In genomic region chr1:110872366-110872744, GRCh38 we compare ENCODE assay signal across 11 cellular contexts. TPM values are rescaled to one million over a fixed set of nuclear protein-coding genes. Genes with fewer than 3 reads are reported as not detected.
A peak's percentile ranks its signal among the peaks of the same experiment; 100 is the strongest.
DNase-seq lines count a peak whose midpoint lies in the region; ATAC-seq and TF ChIP-seq lines count a peak whose summit lies in the region.
"Had no signal": no experiment of that assay in that cellular context is flagged by ENCODE, and none has a peak within 500 bp of the region (broad histone marks: within the 10 kb centered on the region; RNA-seq: fewer than 3 reads in every experiment).

No MANE protein-coding gene starts in this region.

- H3K9me2 ChIP-seq in DOHH2 (replicated peaks; ENCODE audit: control insufficient read depth, low read length) (no peaks in the 10 kb centered on the region), OCI-LY1 (ENCODE audit: low read depth, low read length) (no peaks in the 10 kb centered on the region)

- H3K36me3 ChIP-seq in DOHH2 (ENCODE audit: control insufficient read depth, low read length) (peaks cover 44% of the 10 kb centered on the region), OCI-LY1 (ENCODE audit: insufficient read depth, low read length) (peaks cover 11% of the 10 kb centered on the region)

- peak overlapping the region; percentile 99 for H3K4me2 ChIP-seq in DOHH2 (ENCODE audit: low read length)
- H3K4me2 ChIP-seq in OCI-LY1 (ENCODE audit: low read length), result peak overlapping the region; percentile 99

- H3K27ac ChIP-seq in DOHH2 (ENCODE audit: low read depth, low read length), result peak overlapping the region; percentile 98
- peak overlapping the region; percentile 97 for H3K27ac ChIP-seq in OCI-LY1 (ENCODE audit: low read depth, low read length, poor library complexity, severe bottlenecking)

- H3F3A ChIP-seq in DOHH2 (ENCODE audit: control insufficient read depth, insufficient read depth) (peaks cover 41% of the 10 kb centered on the region), OCI-LY1 (ENCODE audit: insufficient read depth, low read length) (no peaks in the 10 kb centered on the region)

- H3K79me2 ChIP-seq in DOHH2 (ENCODE audit: control insufficient read depth, low read length) (peaks cover 61% of the 10 kb centered on the region), OCI-LY1 (ENCODE audit: insufficient read depth, low read length) (peaks cover 45% of the 10 kb centered on the region)

- DNase-seq in medulla oblongata (ENCODE audit: extremely low spot score) (peak; percentile 35), DMS53 treated with DMSO at 0.1 percent for 48 hours (lab: John Stamatoyannopoulos, UW; ENCODE audit: unreplicated experiment) (no peak), NCI-H82 treated with DMSO at 0.1 percent for 48 hours (lab: John Stamatoyannopoulos, UW; ENCODE audit: unreplicated experiment) (no peak), HT-29 (ENCODE audit: low spot score) (no peak)
- DNase-seq: foreskin fibroblast had no signal

- H3K4me3 ChIP-seq in DOHH2 (ENCODE audit: low read length) (peak overlapping the region; percentile 82), OCI-LY1 (ENCODE audit: low read depth, low read length, poor library complexity, severe bottlenecking) (peak overlapping the region; percentile 92)

- TF ChIP-seq CTCF in DOHH2 (IDR thresholded peaks at IDR 0.05; ENCODE audit: low read depth, low read length, poor library complexity, severe bottlenecking) (no peak), OCI-LY1 (IDR thresholded peaks at IDR 0.05; ENCODE audit: low read length) (no peak)

- H3K9me3 ChIP-seq in DOHH2 (ENCODE audit: control insufficient read depth, insufficient read depth, low read length), result peaks cover 13% of the 10 kb centered on the region
- peaks cover 7% of the 10 kb centered on the region; the same call in 1 of the 2 replicates for H3K9me3 ChIP-seq in OCI-LY1 (ENCODE audit: low read length)

- peaks cover 67% of the 10 kb centered on the region for H3K4me1 ChIP-seq in DOHH2 (ENCODE audit: control insufficient read depth, low read length)
- peaks cover 52% of the 10 kb centered on the region for H3K4me1 ChIP-seq in OCI-LY1 (ENCODE audit: insufficient read depth, low read length, severe bottlenecking)

- H4K20me1 ChIP-seq in DOHH2 (ENCODE audit: control insufficient read depth, insufficient read depth, low read depth, low read length), result 0 out of 2 replicates have a peak, but pooled peaks cover 10% of the 10 kb centered on the region
- H4K20me1 ChIP-seq in OCI-LY1 (ENCODE audit: insufficient read depth, low read length), result no peaks in the 10 kb centered on the region

- peak overlapping the region; percentile 96 for H3K9ac ChIP-seq in OCI-LY1 (ENCODE audit: low read length)

- H2AFZ ChIP-seq in OCI-LY1 (ENCODE audit: low read length), result no peak overlapping the region

- ATAC-seq in GM21367 (IDR thresholded peaks at IDR 0.05; ENCODE audit: unreplicated experiment) (peak; percentile 35), HG02852 (IDR thresholded peaks at IDR 0.05; ENCODE audit: unreplicated experiment) (no peak)

- H3K27me3 ChIP-seq in DOHH2 (ENCODE audit: control insufficient read depth, low read length), result no peaks in the 10 kb centered on the region
- H3K27me3 ChIP-seq in OCI-LY1 (ENCODE audit: insufficient read depth, low read length), result no peaks in the 10 kb centered on the region

RNA-seq across cellular contexts. Expression of gene CD53, which starts 0.6 kb away (rescaled TPM):
- not detected in 2 replicates for total RNA-seq in HT-29 (2014; rRNA removed; shearing (Covaris generic))
- total RNA-seq: osteocyte, RPMI7951 had no signal
